Comparison of ENCODE assay signal across 18 cellular contexts in the genomic region with DNA sequence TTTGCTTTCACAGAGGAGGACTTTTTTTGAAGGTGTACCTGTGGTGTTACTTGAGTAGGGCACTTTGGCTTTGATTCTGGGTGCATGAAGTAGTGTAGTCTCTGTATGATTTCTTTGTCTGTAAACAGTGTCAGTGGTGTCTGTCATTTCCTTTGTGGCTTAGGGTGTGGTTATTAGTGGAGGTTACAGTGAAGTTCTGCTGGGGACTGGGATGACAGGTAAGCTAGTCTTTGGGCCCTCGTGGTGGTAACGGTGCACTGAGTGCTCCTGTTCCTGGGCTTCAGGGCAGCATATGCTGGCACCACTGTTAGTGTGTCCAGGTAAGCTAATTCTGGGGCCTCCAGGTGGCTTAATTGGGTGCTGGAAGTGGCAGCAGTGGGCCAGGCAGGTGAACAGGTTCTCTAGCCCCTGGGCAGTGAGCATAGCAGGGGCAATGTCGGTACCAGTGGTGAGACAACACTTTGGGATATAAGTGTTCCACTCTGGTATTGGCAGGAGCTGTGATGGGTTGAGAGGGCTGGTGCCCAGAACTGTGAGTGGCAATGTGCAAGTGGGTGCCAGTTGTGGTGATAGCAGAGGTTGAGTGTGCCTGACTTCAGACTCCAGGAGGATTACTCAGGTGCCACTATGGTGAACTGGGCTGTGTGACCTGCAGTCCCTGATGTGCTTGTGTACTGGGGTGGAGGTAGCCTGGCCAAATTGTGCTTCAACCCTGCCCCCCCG. TPM values are rescaled to one million over a fixed set of nuclear protein-coding genes. Genes with fewer than 3 reads are reported as not detected.
A peak's percentile ranks its signal among the peaks of the same experiment; 100 is the strongest.
DNase-seq lines count a peak whose midpoint lies in the region; ATAC-seq lines count a peak whose summit lies in the region.
"Had no signal": no experiment of that assay in that cellular context is flagged by ENCODE, and none has a peak within 500 bp of the region (broad histone marks: within the 10 kb centered on the region; RNA-seq: fewer than 3 reads in every experiment).

No MANE protein-coding gene starts in this region.

- H3K4me3 ChIP-seq in CD4-positive, alpha-beta memory T cell (ENCODE audit: low read length in 2 of 2) = peak overlapping the region; percentile 36 to 44
- H3K4me3 ChIP-seq: BLaER1 treated with 17β-estradiol and CSF1 and Interleukin-3, amounts not matched to agents 10 nM and 100 nM; right lobe of liver; suprapubic skin had no signal

- peak overlapping the region; percentile 79 to 95 (median 90) for H3K4me3 Mint-ChIP-seq in CD4-positive, alpha-beta memory T cell
- H3K4me3 Mint-ChIP-seq in central memory CD8-positive, alpha-beta T cell = peak overlapping the region; percentile 84
- H3K4me3 Mint-ChIP-seq: nephron had no signal

- POLR2A ChIA-PET in CD4-positive, alpha-beta memory T cell (lab: Charles Lee; ENCODE audit: partially characterized antibody) = interaction anchor here (0.8 to 1.9 kb wide), 10 partner anchors 16 to 1407 kb away, joined by 3 to 9 read pairs (median 4); a partner anchor contains a TSS

- peak overlapping the region; percentile 63 for H3K27ac ChIP-seq in CD4-positive, alpha-beta memory T cell (ENCODE audit: low read depth, low read length)
- H3K27ac ChIP-seq: BLaER1 treated with 17β-estradiol and CSF1 and Interleukin-3, amounts not matched to agents 10 nM and 100 nM; epithelial cell of prostate; right lobe of liver; suprapubic skin had no signal

- H3K36me3 ChIP-seq in CD4-positive, alpha-beta memory T cell (ENCODE audit: insufficient read depth, low read length) = no peaks in the 10 kb centered on the region
- H3K36me3 ChIP-seq: BLaER1 treated with 17β-estradiol and CSF1 and Interleukin-3, amounts not matched to agents 10 nM and 100 nM; right lobe of liver; suprapubic skin had no signal

- no peaks in the 10 kb centered on the region for H3K9me3 ChIP-seq in CD4-positive, alpha-beta memory T cell (ENCODE audit: control insufficient read depth in 1 of 2, low read length in 2 of 2)
- H3K9me3 ChIP-seq: right lobe of liver, suprapubic skin had no signal

- H3K27me3 ChIP-seq in CD4-positive, alpha-beta memory T cell (ENCODE audit: insufficient read depth, low read length) = no peaks in the 10 kb centered on the region
- H3K27me3 ChIP-seq: right lobe of liver, suprapubic skin had no signal

- peaks cover 38 to 82% (median 62%) of the 10 kb centered on the region in 4 donors for H3K4me1 Mint-ChIP-seq in CD4-positive, alpha-beta memory T cell
- H3K4me1 Mint-ChIP-seq in central memory CD8-positive, alpha-beta T cell = peaks cover 33% of the 10 kb centered on the region
- H3K4me1 Mint-ChIP-seq: nephron had no signal

- intact Hi-C loops in CD4-positive, alpha-beta memory T cell (cut with micrococcal nuclease) = loop anchor here (1.0 to 5.0 kb wide), 2 partner anchors 18 to 347 kb away; no protein-coding TSS in a partner anchor

- CTCF ChIA-PET in CD4-positive, alpha-beta memory T cell (lab: Charles Lee; ENCODE audit: partially characterized antibody) = interaction anchor here (0.8 to 5.7 kb wide), 3 partner anchors 18 to 66 kb away, joined by 3 to 37 read pairs (median 3); no protein-coding TSS in a partner anchor

- H3K9me3 Mint-ChIP-seq in CD4-positive, alpha-beta memory T cell = peaks cover 0 to 8% (median 5%) of the 10 kb centered on the region in 8 donors
- H3K9me3 Mint-ChIP-seq in central memory CD8-positive, alpha-beta T cell = no peaks in the 10 kb centered on the region

- DNase-seq in CD4-positive, alpha-beta memory T cell = peak; percentile 77 to 86 (median 80)
- peak; percentile 39 for DNase-seq in activated CD4-positive, alpha-beta T cell treated with anti-CD3 and anti-CD28 coated beads, Interleukin-2, amount 50 U/mL, for 1 hour
- DNase-seq in central memory CD8-positive, alpha-beta T cell (ENCODE audit: low spot score in 2 of 2) = peak in 1 of 2 donors; percentile 13
- DNase-seq in NCI-H2171 treated with DMSO at 0.1 percent for 48 hours (lab: John Stamatoyannopoulos, UW) = no peak
- DNase-seq: EL, left cardiac atrium, right lobe of liver had no signal

- peak; percentile 67 for ATAC-seq in GM19351 (IDR thresholded peaks at IDR 0.05; ENCODE audit: unreplicated experiment)
- ATAC-seq in central memory CD8-positive, alpha-beta T cell (replicated peaks; ENCODE audit: extremely low read depth, poor library complexity, severe bottlenecking) = peak; percentile 94
- ATAC-seq in GM21529 (IDR thresholded peaks at IDR 0.05; ENCODE audit: unreplicated experiment) = no peak
- no peak for ATAC-seq in HG02763 (IDR thresholded peaks at IDR 0.05; ENCODE audit: unreplicated experiment)
- no peak for ATAC-seq in GM19324 (IDR thresholded peaks at IDR 0.05; ENCODE audit: low FRiP score, unreplicated experiment)
- ATAC-seq: HCT116, right lobe of liver had no signal

- H3K36me3 Mint-ChIP-seq in CD4-positive, alpha-beta memory T cell = peaks cover 0 to 4% of the 10 kb centered on the region in 2 donors
- H3K36me3 Mint-ChIP-seq in central memory CD8-positive, alpha-beta T cell (ENCODE audit: insufficient read depth) = peaks cover 2% of the 10 kb centered on the region

- H3K4me1 ChIP-seq in CD4-positive, alpha-beta memory T cell (ENCODE audit: insufficient read depth, low read length) = peaks cover 71% of the 10 kb centered on the region
- H3K4me1 ChIP-seq: right lobe of liver, suprapubic skin had no signal

- no peaks in the 10 kb centered on the region for H3K27me3 Mint-ChIP-seq in CD4-positive, alpha-beta memory T cell
- H3K27me3 Mint-ChIP-seq in central memory CD8-positive, alpha-beta T cell = no peaks in the 10 kb centered on the region

- peak overlapping the region; percentile 91 to 99 (median 96) for H3K27ac Mint-ChIP-seq in CD4-positive, alpha-beta memory T cell
- H3K27ac Mint-ChIP-seq in central memory CD8-positive, alpha-beta T cell (ENCODE audit: low read depth) = peak overlapping the region; percentile 88
- H3K27ac Mint-ChIP-seq: nephron had no signal

RNA-seq across cellular contexts. Expression of a gene that starts 26.0 kb away (rescaled TPM):
- 10 to 100 TPM; 41.9 to 46.2 TPM for total RNA-seq in CD4-positive, alpha-beta memory T cell
- polyA plus RNA-seq in CD4-positive, alpha-beta memory T cell = 10 to 100 TPM in 1 of 2 donors, 1 to 10 TPM in 1; 6.3 to 20.1 TPM
- total RNA-seq: HT1080, left cardiac atrium, right lobe of liver had no signal

RNA-seq across cellular contexts. Expression of a gene that starts 36.6 kb away (rescaled TPM):
- total RNA-seq in CD4-positive, alpha-beta memory T cell = not detected
- polyA plus RNA-seq in CD4-positive, alpha-beta memory T cell = not detected
- total RNA-seq: bronchial epithelial cell, left cardiac atrium, right lobe of liver, suprapubic skin had no signal

Comparison
In these comparisons a context has a peak if more than half of its experiments do, and no peak if none do; other contexts are left out.
1. ATAC-seq: peak in GM19351 (single experiment) and central memory CD8-positive, alpha-beta T cell (single experiment); none in GM21529 (single experiment), HG02763 (single experiment) and GM19324 (single experiment).